1 cellular context compared by ENCODE assay signal in genomic region chr5:32443145-32443540, GRCh38.
TF ChIP-seq lines count a peak whose summit lies in the region.

No MANE protein-coding gene starts in this region.

TF ChIP-seq in HCT116, 20 proteins besides CTCF, POLR2A, EP300 and RAD21 (continued from another document):
- TF ChIP-seq REST (IDR thresholded peaks at IDR 0.05; ENCODE audit: low read depth) (no peak), SP1 (IDR thresholded peaks at IDR 0.05; ENCODE audit: low read depth) (no peak), FOSL1 (IDR thresholded peaks at IDR 0.05; ENCODE audit: low read depth) (no peak), MAX (IDR thresholded peaks at IDR 0.05) (no peak), ZBTB33 (IDR thresholded peaks at IDR 0.05; ENCODE audit: extremely low read depth, insufficient replicate concordance, low read length) (no peak), ZFX (IDR thresholded peaks at IDR 0.05) (no peak), CEBPB (IDR thresholded peaks at IDR 0.05; ENCODE audit: low read depth) (no peak), CBX3 (IDR thresholded peaks at IDR 0.05; ENCODE audit: low read depth) (no peak)
